8 cellular contexts compared by ENCODE assay signal in genomic region chr12:98397323-98398105, GRCh38.
DNase-seq lines count a peak whose midpoint lies in the region; ATAC-seq and TF ChIP-seq lines count a peak whose summit lies in the region.

No MANE protein-coding gene starts in this region.

- H3K36me3 ChIP-seq in BLaER1 treated with 17β-estradiol and CSF1 and Interleukin-3, amounts not matched to agents 10 nM and 100 nM, result no peaks in the 10 kb centered on the region

- peak overlapping the region; percentile 6 to 67 (median 52); a peak in 20 of 22 replicates for H3K9ac ChIP-seq in BLaER1 treated with 17β-estradiol and CSF1 and Interleukin-3, amounts not matched to agents 10 nM and 100 nM

- H3K4me2 ChIP-seq in BLaER1 treated with 17β-estradiol and CSF1 and Interleukin-3, amounts not matched to agents 10 nM and 100 nM, result peak overlapping the region; percentile 75 to 91 (median 81)

- peaks cover 56 to 84% (median 74%) of the 10 kb centered on the region in 10 experiments for H3K4me1 ChIP-seq in BLaER1 treated with 17β-estradiol and CSF1 and Interleukin-3, amounts not matched to agents 10 nM and 100 nM

- DNase-seq in NCI-H460 (ENCODE audit: extremely low read depth, low read depth) (peak; percentile 80), dermis microvascular lymphatic vessel endothelial cell (ENCODE audit: low read depth in 2 of 2) (peak; percentile 50 to 75), lower leg skin (ENCODE audit: low spot score in 2 of 2) (peak; percentile 65 to 95)
- DNase-seq in activated CD4-positive, alpha-beta T cell treated with anti-CD3 and anti-CD28 coated beads, Interleukin-2, amount 50 U/mL, for 1 hour, result peak; percentile 80
- DNase-seq in stimulated activated CD4-positive, alpha-beta T cell treated with anti-CD3 and anti-CD28 coated beads, Interleukin-4, amount 100 ng/mL, for 48 hours (ENCODE audit: low read depth in 2 of 2), result peak; percentile 69 to 78

- TF ChIP-seq CTCF in lower leg skin (IDR thresholded peaks at IDR 0.05), result peak in 1 of 3 donors; percentile 72

- no peaks in the 10 kb centered on the region for H4K20me1 ChIP-seq in BLaER1 treated with 17β-estradiol and CSF1 and Interleukin-3, amounts not matched to agents 10 nM and 100 nM

- ATAC-seq in GM19324 (IDR thresholded peaks at IDR 0.05; ENCODE audit: low FRiP score, unreplicated experiment) (peak; percentile 90), HG03442 (IDR thresholded peaks at IDR 0.05; ENCODE audit: unreplicated experiment) (peak; percentile 83)

- no peak for TF ChIP-seq POLR2A in lower leg skin (IDR thresholded peaks at IDR 0.05)

- H3K4me3 ChIP-seq in BLaER1 treated with 17β-estradiol and CSF1 and Interleukin-3, amounts not matched to agents 10 nM and 100 nM, result peak overlapping the region; percentile 40 to 64 (median 50); a peak in 17 of 20 replicates
- H3K4me3 ChIP-seq in lower leg skin (ENCODE audit: low read depth, poor library complexity, severe bottlenecking), result no peak overlapping the region

- WGBS in lower leg skin, 2 donors, result 20 to 22% methylated on average over 33 of the region's 33 CpGs

- H3K27me3 ChIP-seq in BLaER1 treated with 17β-estradiol and CSF1 and Interleukin-3, amounts not matched to agents 10 nM and 100 nM, result no peaks in the 10 kb centered on the region

- peak overlapping the region in 10 of 11 experiments; percentile 5 to 63 (median 43); a peak in 18 of 22 replicates for H3K27ac ChIP-seq in BLaER1 treated with 17β-estradiol and CSF1 and Interleukin-3, amounts not matched to agents 10 nM and 100 nM

- H3K9me3 ChIP-seq in BLaER1 treated with 17β-estradiol and CSF1 and Interleukin-3, amounts not matched to agents 10 nM and 100 nM (replicated peaks in 1 of 11), result no peaks in the 10 kb centered on the region

- intact Hi-C loops in lower leg skin (cut with DNase I; ENCODE audit: low total_unique reads), result no loop called here
